ENCODE assay signal across 10 cellular contexts in the genomic region with DNA sequence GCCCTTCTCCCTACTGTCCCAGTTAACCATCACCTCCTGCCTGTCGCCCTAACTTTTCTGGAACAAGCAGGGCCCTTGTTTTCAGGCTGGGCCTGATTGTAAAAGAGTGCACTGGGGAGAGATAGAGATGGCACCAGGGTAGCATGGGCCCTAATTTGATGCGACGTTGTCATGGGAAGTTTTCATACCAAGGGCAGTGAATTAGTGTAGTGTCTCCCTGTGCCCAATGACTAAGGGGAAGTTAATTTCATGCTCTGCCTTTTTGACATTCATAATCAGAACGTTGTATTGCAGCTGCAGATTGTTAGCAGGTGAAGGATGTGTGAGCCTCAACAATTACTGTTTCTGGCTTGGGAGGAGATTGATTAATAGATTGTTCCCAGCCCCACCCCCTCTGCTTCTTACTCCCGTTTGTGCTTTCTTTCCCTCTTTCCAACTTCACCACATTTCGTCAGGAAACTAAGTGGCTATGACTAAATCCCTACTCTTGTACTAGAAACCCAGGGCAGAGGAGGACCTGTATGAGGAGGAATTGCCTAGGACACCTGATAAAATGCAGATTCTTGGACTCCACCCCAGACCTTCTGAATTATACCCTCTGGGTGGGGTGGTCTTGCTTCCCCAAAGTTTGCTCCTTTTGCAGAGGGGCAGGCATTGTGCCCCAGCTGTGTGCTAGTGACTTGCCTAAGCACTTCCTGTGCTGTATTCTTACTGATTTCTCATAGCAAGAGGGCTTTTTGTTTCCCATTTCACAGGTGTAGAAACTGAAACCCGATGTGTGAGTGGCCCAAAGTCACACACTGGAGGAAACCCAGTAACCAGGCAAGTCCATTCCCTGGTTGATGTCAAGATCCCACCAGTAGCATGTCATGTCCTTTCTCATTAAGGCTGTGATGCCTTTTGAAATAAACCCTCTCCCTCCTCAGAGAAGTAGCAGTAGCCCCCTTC. TPM values are rescaled to one million over a fixed set of nuclear protein-coding genes. Genes with fewer than 3 reads are reported as not detected.
DNase-seq lines count a peak whose midpoint lies in the region; ATAC-seq and TF ChIP-seq lines count a peak whose summit lies in the region.
"Had no signal": no experiment of that assay in that cellular context is flagged by ENCODE, and none has a peak within 500 bp of the region (broad histone marks: within the 10 kb centered on the region; RNA-seq: fewer than 3 reads in every experiment).

No MANE protein-coding gene starts in this region.

- no peaks in the 10 kb centered on the region for H4K20me1 ChIP-seq in OCI-LY1 (ENCODE audit: insufficient read depth, low read length)

- no peaks in the 10 kb centered on the region for H3K27me3 ChIP-seq in OCI-LY1 (ENCODE audit: insufficient read depth, low read length)

- no peak for TF ChIP-seq CTCF in OCI-LY1 (IDR thresholded peaks at IDR 0.05; ENCODE audit: low read length)
- TF ChIP-seq CTCF in endothelial cell (IDR thresholded peaks at IDR 0.05; ENCODE audit: unreplicated experiment) = no peak

- H3K79me2 ChIP-seq in OCI-LY1 (ENCODE audit: insufficient read depth, low read length) = no peaks in the 10 kb centered on the region

- H3K4me3 Mint-ChIP-seq in endothelial cell (ENCODE audit: unreplicated experiment) = no peak overlapping the region

- no peaks in the 10 kb centered on the region for H3K9me3 ChIP-seq in OCI-LY1 (ENCODE audit: low read length)
- H3K9me3 ChIP-seq: left ventricle myocardium inferior had no signal

- no peaks in the 10 kb centered on the region for H3F3A ChIP-seq in OCI-LY1 (ENCODE audit: insufficient read depth, low read length)

- H3K36me3 ChIP-seq in OCI-LY1 (ENCODE audit: insufficient read depth, low read length) = no peaks in the 10 kb centered on the region
- H3K36me3 ChIP-seq: left ventricle myocardium inferior had no signal

- H3K9me3 Mint-ChIP-seq in endothelial cell (ENCODE audit: unreplicated experiment) = no peaks in the 10 kb centered on the region

- no peak overlapping the region for H3K27ac Mint-ChIP-seq in endothelial cell (ENCODE audit: unreplicated experiment)

- H3K36me3 Mint-ChIP-seq in endothelial cell (ENCODE audit: low read depth, unreplicated experiment) = peaks cover 13% of the 10 kb centered on the region

- no peak overlapping the region for H3K4me3 ChIP-seq in OCI-LY1 (ENCODE audit: low read depth, low read length, poor library complexity, severe bottlenecking)
- H3K4me3 ChIP-seq: left ventricle myocardium inferior had no signal

- no peak overlapping the region for H3K9ac ChIP-seq in OCI-LY1 (ENCODE audit: low read length)

- H2AFZ ChIP-seq in OCI-LY1 (ENCODE audit: low read length) = no peak overlapping the region

- H3K4me1 Mint-ChIP-seq in endothelial cell (ENCODE audit: unreplicated experiment) = peaks cover 20% of the 10 kb centered on the region

- H3K27me3 Mint-ChIP-seq in endothelial cell (ENCODE audit: unreplicated experiment) = peaks cover 6% of the 10 kb centered on the region

- peaks cover 32% of the 10 kb centered on the region for H3K4me1 ChIP-seq in OCI-LY1 (ENCODE audit: insufficient read depth, low read length, severe bottlenecking)

- DNase-seq in AG08395 (ENCODE audit: low spot score) (peak; percentile 18), anterior cingulate cortex (lab: John Stamatoyannopoulos, UW) (no peak), endothelial cell (ENCODE audit: low spot score) (no peak), SKM-1 (lab: John Stamatoyannopoulos, UW; ENCODE audit: unreplicated experiment) (no peak), NCI-H226 (no peak)
- DNase-seq: left ventricle myocardium inferior; stimulated activated CD4-positive, alpha-beta T cell treated with anti-CD3 and anti-CD28 coated beads, Interleukin-4, amount 100 ng/mL, for 4 hours had no signal

- H3K27ac ChIP-seq in OCI-LY1 (ENCODE audit: low read depth, low read length, poor library complexity, severe bottlenecking) = peak overlapping the region; percentile 36

- ATAC-seq in GM18907 (IDR thresholded peaks at IDR 0.05; ENCODE audit: unreplicated experiment) (peak; percentile 93), HG02798 (IDR thresholded peaks at IDR 0.05; ENCODE audit: poor library complexity, unreplicated experiment) (peak; percentile 92)

- H3K9me2 ChIP-seq in OCI-LY1 (ENCODE audit: low read depth, low read length) = no peaks in the 10 kb centered on the region

- peak overlapping the region; percentile 5; the same call in 1 of the 2 replicates for H3K4me2 ChIP-seq in OCI-LY1 (ENCODE audit: low read length)

RNA-seq across cellular contexts. Expression of gene DAB2IP, which starts 56.3 kb away (rescaled TPM):
- 104 TPM for total RNA-seq in endothelial cell (ENCODE audit: unreplicated experiment)
